In the genomic region with DNA sequence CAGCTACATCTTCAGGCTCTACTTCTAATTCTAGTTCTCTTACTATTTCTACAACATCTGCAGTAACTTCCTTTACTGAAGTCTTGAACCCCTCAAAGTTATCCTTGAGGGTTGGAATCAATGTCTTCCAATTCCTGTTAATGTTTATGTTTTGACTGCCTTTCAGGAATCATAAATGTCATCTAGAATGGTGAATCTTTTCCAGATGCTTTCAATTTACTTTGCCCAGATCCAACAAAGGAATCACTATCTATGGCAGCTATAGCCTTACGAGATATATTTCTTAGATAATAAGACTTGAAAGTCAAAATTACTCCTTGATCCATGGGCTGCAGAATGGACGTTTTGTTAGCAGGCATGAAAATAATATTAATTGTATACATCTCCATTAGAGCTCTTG, we compare ENCODE assay signal across 24 cellular contexts.
"Had no signal": no experiment of that assay in that cellular context is flagged by ENCODE, and none has a peak within 500 bp of the region (broad histone marks: within the 10 kb centered on the region; RNA-seq: fewer than 3 reads in every experiment).

No MANE protein-coding gene starts in this region.

- H3K4me1 ChIP-seq: lower lobe of right lung, parathyroid adenoma, psoas muscle, right lobe of liver, stomach, suprapubic skin, upper lobe of right lung had no signal

- H3K36me3 ChIP-seq: lower lobe of right lung, right lobe of liver, stomach, suprapubic skin, thoracic aorta, tibial artery, upper lobe of right lung had no signal

- H3K27me3 ChIP-seq: right lobe of liver, stomach, suprapubic skin, tibial artery, upper lobe of right lung had no signal

- H3K9me3 ChIP-seq: lower lobe of right lung, psoas muscle, right lobe of liver, stomach, suprapubic skin, thoracic aorta, tibial artery, upper lobe of right lung had no signal

- H3K27me3 Mint-ChIP-seq: stimulated activated naive B cell treated with anti-CD40 and anti-IgM and Interleukin-4, amounts not matched to agents 10 μg/mL and 1 μg/mL and 100 μg/mL, for 72 hours had no signal

- H3K4me1 Mint-ChIP-seq: naive thymus-derived CD8-positive, alpha-beta T cell; neural crest cell; stimulated activated naive B cell treated with anti-CD40 and anti-IgM and Interleukin-4, amounts not matched to agents 10 μg/mL and 1 μg/mL and 100 μg/mL, for 72 hours had no signal

- DNase-seq: hippocampal formation; kidney glomerular epithelial cell; left cardiac atrium; lower lobe of right lung; mammary epithelial cell; naive thymus-derived CD8-positive, alpha-beta T cell; nucleus accumbens; psoas muscle; right lobe of liver; stimulated activated CD4-positive, alpha-beta T cell treated with anti-CD3 and anti-CD28 coated beads, Interleukin-12 subunit alpha, Interleukin-12 subunit beta, amount 100 ng/mL, for 4 hours; stimulated activated CD4-positive, alpha-beta T cell treated with anti-CD3 and anti-CD28 coated beads, Interleukin-15, amount 100 ng/mL, for 24 hours; stimulated activated CD4-positive, alpha-beta T cell treated with anti-CD3 and anti-CD28 coated beads, Interleukin-2, amount 100 ng/mL, for 24 hours; stimulated activated CD4-positive, alpha-beta T cell treated with anti-CD3 and anti-CD28 coated beads, Interleukin-4, amount 100 ng/mL, for 1 hour; stimulated activated naive B cell treated with anti-CD40 and anti-IgM and Interleukin-4, amounts not matched to agents 10 μg/mL and 1 μg/mL and 100 μg/mL, for 72 hours; stimulated activated naive CD8-positive, alpha-beta T cell treated with anti-CD3 and anti-CD28 coated beads, Interleukin-15, Interleukin-2, amounts not matched to agents 100 U/mL and 50 U/mL, for 24 hours; stomach; tibial artery; upper lobe of right lung had no signal

- H2AFZ ChIP-seq: parathyroid adenoma had no signal

- H3K9ac ChIP-seq: parathyroid adenoma had no signal

- H3K4me3 Mint-ChIP-seq: naive thymus-derived CD8-positive, alpha-beta T cell; nephron; neural crest cell; stimulated activated naive B cell treated with anti-CD40 and anti-IgM and Interleukin-4, amounts not matched to agents 10 μg/mL and 1 μg/mL and 100 μg/mL, for 72 hours had no signal

- ATAC-seq: left lobe of liver; lower lobe of right lung; naive thymus-derived CD8-positive, alpha-beta T cell; psoas muscle; right lobe of liver; stimulated activated naive B cell treated with anti-CD40 and anti-IgM and Interleukin-4, amounts not matched to agents 10 μg/mL and 1 μg/mL and 100 μg/mL, for 72 hours; stimulated activated naive CD8-positive, alpha-beta T cell treated with anti-CD3 and anti-CD28 coated beads, Interleukin-15, Interleukin-2, amounts not matched to agents 100 U/mL and 50 U/mL, for 24 hours; upper lobe of right lung had no signal

- H3K4me3 ChIP-seq: lower lobe of right lung, psoas muscle, right lobe of liver, stomach, suprapubic skin, thoracic aorta, tibial artery, upper lobe of right lung had no signal

- H3K9me3 Mint-ChIP-seq: nephron had no signal

- H3K79me2 ChIP-seq: parathyroid adenoma had no signal

- H3K27ac Mint-ChIP-seq: naive thymus-derived CD8-positive, alpha-beta T cell; stimulated activated naive B cell treated with anti-CD40 and anti-IgM and Interleukin-4, amounts not matched to agents 10 μg/mL and 1 μg/mL and 100 μg/mL, for 72 hours had no signal

- H3K36me3 Mint-ChIP-seq: naive thymus-derived CD8-positive, alpha-beta T cell; stimulated activated naive B cell treated with anti-CD40 and anti-IgM and Interleukin-4, amounts not matched to agents 10 μg/mL and 1 μg/mL and 100 μg/mL, for 72 hours had no signal

- H3K27ac ChIP-seq: lower lobe of right lung, parathyroid adenoma, psoas muscle, right lobe of liver, stomach, suprapubic skin, thoracic aorta, tibial artery, upper lobe of right lung had no signal
